Comparison of ENCODE assay signal across 32 cellular contexts in genomic region chr5:177576169-177576568, GRCh38. TPM values are rescaled to one million over a fixed set of nuclear protein-coding genes. Genes with fewer than 3 reads are reported as not detected.
A peak's percentile ranks its signal among the peaks of the same experiment; 100 is the strongest.
DNase-seq lines count a peak whose midpoint lies in the region; ATAC-seq and TF ChIP-seq lines count a peak whose summit lies in the region.
"Had no signal": no experiment of that assay in that cellular context is flagged by ENCODE, and none has a peak within 500 bp of the region (broad histone marks: within the 10 kb centered on the region; RNA-seq: fewer than 3 reads in every experiment).

No MANE protein-coding gene starts in this region.

- H2AFZ ChIP-seq in OCI-LY7 (ENCODE audit: low read length), result no peak overlapping the region
- H2AFZ ChIP-seq: parathyroid adenoma had no signal

- H3K27me3 ChIP-seq in A673 (replicated peaks; ENCODE audit: insufficient read depth, low read depth, low read length, poor library complexity) (no peaks in the 10 kb centered on the region), endodermal cell (ENCODE audit: control insufficient read depth, insufficient read depth, low read length, poor library complexity, severe bottlenecking) (no peaks in the 10 kb centered on the region)
- H3K27me3 ChIP-seq: adrenal gland, body of pancreas, spleen, transverse colon had no signal

- DNase-seq in NCI-H1436 (lab: John Stamatoyannopoulos, UW), result peak; percentile 8
- DNase-seq in NCI-H1436 treated with DMSO at 0.1 percent for 48 hours (lab: John Stamatoyannopoulos, UW), result no peak
- no peak for DNase-seq in A673 (ENCODE audit: low spot score)
- DNase-seq in OCI-LY7 (ENCODE audit: low spot score), result no peak
- no peak for DNase-seq in endodermal cell
- no peak for DNase-seq in NAMALWA (ENCODE audit: low spot score)
- DNase-seq: activated B cell treated with CpG ODN at 0.5 μM for 24 hours; activated naive CD4-positive, alpha-beta T cell treated with anti-CD3 and anti-CD28 coated beads for 36 hours; adrenal gland; body of pancreas; CD8-positive, alpha-beta memory T cell; DMS79 treated with DMSO at 0.1 percent for 48 hours; foreskin melanocyte; GF-D8; HCEC 1CT; KBM-7; MM.1S; NCI-H1417; NCI-H774; right cardiac atrium; Right ventricle myocardium superior; spleen; SW 1271; T1000; transverse colon had no signal

- BruUV-seq in A673 (replicated peaks; lab: Mats Ljungman, UMichigan) (no TSS peak), OCI-LY7 (replicated peaks; lab: Mats Ljungman, UMichigan) (no TSS peak)

- H3K4me3 ChIP-seq in A673 (ENCODE audit: low read depth, low read length, poor library complexity, severe bottlenecking) (no peak overlapping the region), OCI-LY7 (ENCODE audit: low read depth, low read length, poor library complexity, severe bottlenecking) (no peak overlapping the region), endodermal cell (ENCODE audit: low read length) (no peak overlapping the region)
- H3K4me3 ChIP-seq: A549, adrenal gland, body of pancreas, spleen, transverse colon had no signal

- 82 to 85% methylated on average over 10 of the region's 10 CpGs for WGBS in endodermal cell (ENCODE audit: insufficient coverage in 1 of 2, insufficient read length in 1 of 2), 2 experiments

- no peaks in the 10 kb centered on the region for H3K36me3 ChIP-seq in A673 (ENCODE audit: insufficient read depth, low read length, poor library complexity, severe bottlenecking)
- H3K36me3 ChIP-seq in OCI-LY7 (ENCODE audit: insufficient read depth, low read length), result no peaks in the 10 kb centered on the region
- H3K36me3 ChIP-seq in endodermal cell (ENCODE audit: control insufficient read depth, insufficient read depth, low read length), result no peaks in the 10 kb centered on the region
- H3K36me3 ChIP-seq: adrenal gland, spleen, transverse colon had no signal

- no peaks in the 10 kb centered on the region for H3K4me1 Mint-ChIP-seq in endodermal cell
- H3K4me1 Mint-ChIP-seq: activated B cell treated with CpG ODN at 0.5 μM for 24 hours; B cell; CD8-positive, alpha-beta memory T cell; neural crest cell had no signal

- POLR2A ChIA-PET in A673 (lab: Charles Lee; ENCODE audit: low non-redundant PET) (no interaction called here), OCI-LY7 (lab: Charles Lee) (interaction anchor here (1.0 kb wide), 1 partner anchor 43 kb away, joined by 7 read pairs; no protein-coding TSS in a partner anchor)

- no peaks in the 10 kb centered on the region for H3K4me1 ChIP-seq in A673 (ENCODE audit: insufficient read depth, low read length, poor library complexity, severe bottlenecking)
- H3K4me1 ChIP-seq in OCI-LY7 (ENCODE audit: insufficient read depth, low read length, poor library complexity, severe bottlenecking), result no peaks in the 10 kb centered on the region
- H3K4me1 ChIP-seq in endodermal cell (ENCODE audit: control insufficient read depth, insufficient read depth, low read length), result no peaks in the 10 kb centered on the region
- H3K4me1 ChIP-seq: A549, adrenal gland, body of pancreas, parathyroid adenoma, spleen, transverse colon had no signal

- no peak overlapping the region for H3K4me2 ChIP-seq in OCI-LY7 (ENCODE audit: low read length)
- H3K4me2 ChIP-seq: A549 had no signal

- no peaks in the 10 kb centered on the region for H3K9me3 ChIP-seq in A673 (ENCODE audit: low read depth, low read length, poor library complexity, severe bottlenecking)
- no peaks in the 10 kb centered on the region for H3K9me3 ChIP-seq in OCI-LY7 (ENCODE audit: low read length)
- H3K9me3 ChIP-seq in endodermal cell (ENCODE audit: control insufficient read depth, low read length), result no peaks in the 10 kb centered on the region
- H3K9me3 ChIP-seq: A549, adrenal gland, body of pancreas, transverse colon had no signal

- intact Hi-C loops in A673 (cut with micrococcal nuclease; ENCODE audit: unreplicated experiment) (no loop called here), OCI-LY7 (cut with micrococcal nuclease; ENCODE audit: unreplicated experiment) (no loop called here)

- no peaks in the 10 kb centered on the region for H3K36me3 Mint-ChIP-seq in endodermal cell (ENCODE audit: low read depth)
- H3K36me3 Mint-ChIP-seq: CD8-positive, alpha-beta memory T cell had no signal

- 0 out of 2 replicates have a peak, but pooled peaks have one; percentile 19 for TF ChIP-seq CTCF in A673 (conservative IDR thresholded peaks at IDR 0.05; ENCODE audit: low read depth, low read length)
- TF ChIP-seq CTCF in OCI-LY7 (conservative IDR thresholded peaks at IDR 0.05; ENCODE audit: low read length), result peak; percentile 31; the same call in 1 of the 2 replicates
- peak; percentile 15 for TF ChIP-seq CTCF in endodermal cell (conservative IDR thresholded peaks at IDR 0.05)

- H3K27ac Mint-ChIP-seq in endodermal cell, result no peak overlapping the region
- H3K27ac Mint-ChIP-seq: activated B cell treated with CpG ODN at 0.5 μM for 24 hours; activated naive CD4-positive, alpha-beta T cell treated with anti-CD3 and anti-CD28 coated beads for 36 hours; activated T-helper 1 cell treated with anti-CD3 and anti-CD28 coated beads, Interleukin-12 subunit alpha, Interleukin-12 subunit beta, Interleukin-2, Interleukin-4 antibody, amounts not matched to agents 30 ng/mL and 10 ng/mL and 1 ng/mL, durations not matched to agents 14 hours and 24 hours and 36 hours; B cell; CD8-positive, alpha-beta memory T cell had no signal

- peaks cover 10% of the 10 kb centered on the region for H3K27me3 Mint-ChIP-seq in endodermal cell (ENCODE audit: insufficient read depth)
- H3K27me3 Mint-ChIP-seq: activated B cell treated with CpG ODN at 0.5 μM for 24 hours had no signal

- H3K79me2 ChIP-seq in OCI-LY7 (ENCODE audit: insufficient read depth, low read depth, low read length), result no peaks in the 10 kb centered on the region
- H3K79me2 ChIP-seq: parathyroid adenoma had no signal

- H4K20me1 ChIP-seq in OCI-LY7 (ENCODE audit: insufficient read depth, low read length), result no peaks in the 10 kb centered on the region

- H3K9me3 Mint-ChIP-seq in endodermal cell, result no peaks in the 10 kb centered on the region
- H3K9me3 Mint-ChIP-seq: activated B cell treated with CpG ODN at 0.5 μM for 24 hours; activated naive CD4-positive, alpha-beta T cell treated with anti-CD3 and anti-CD28 coated beads for 36 hours; activated T-helper 1 cell treated with anti-CD3 and anti-CD28 coated beads, Interleukin-12 subunit alpha, Interleukin-12 subunit beta, Interleukin-2, Interleukin-4 antibody, amounts not matched to agents 30 ng/mL and 10 ng/mL and 1 ng/mL, durations not matched to agents 14 hours and 24 hours and 36 hours; CD8-positive, alpha-beta memory T cell; neural crest cell had no signal

- CTCF ChIA-PET in A673 (lab: Charles Lee) (no interaction called here), OCI-LY7 (lab: Charles Lee; ENCODE audit: unreplicated experiment) (no interaction called here)

- H3K27ac ChIP-seq in A673 (ENCODE audit: low read depth, low read length, poor library complexity, severe bottlenecking) (no peak overlapping the region), OCI-LY7 (ENCODE audit: low read depth, low read length, poor library complexity, severe bottlenecking) (no peak overlapping the region), endodermal cell (ENCODE audit: low read depth, low read length) (no peak overlapping the region)
- H3K27ac ChIP-seq: A549, adrenal gland, body of pancreas, parathyroid adenoma, spleen, transverse colon had no signal

- H3K9ac ChIP-seq in endodermal cell (ENCODE audit: extremely low read depth, low read length, poor library complexity, severe bottlenecking), result no peak overlapping the region
- H3K9ac ChIP-seq: parathyroid adenoma had no signal

- no peak overlapping the region for H3K4me3 Mint-ChIP-seq in endodermal cell
- H3K4me3 Mint-ChIP-seq: activated B cell treated with CpG ODN at 0.5 μM for 24 hours; activated naive CD4-positive, alpha-beta T cell treated with anti-CD3 and anti-CD28 coated beads for 36 hours; activated T-helper 1 cell treated with anti-CD3 and anti-CD28 coated beads, Interleukin-12 subunit alpha, Interleukin-12 subunit beta, Interleukin-2, Interleukin-4 antibody, amounts not matched to agents 30 ng/mL and 10 ng/mL and 1 ng/mL, durations not matched to agents 14 hours and 24 hours and 36 hours; B cell; CD8-positive, alpha-beta memory T cell; neural crest cell had no signal

- ATAC-seq in GM19455 (IDR thresholded peaks at IDR 0.05; ENCODE audit: unreplicated experiment), result no peak
- no peak for ATAC-seq in GM18498 (IDR thresholded peaks at IDR 0.05; ENCODE audit: unreplicated experiment)
- ATAC-seq: body of pancreas, right cardiac atrium had no signal

- no peaks in the 10 kb centered on the region for H3K9me2 ChIP-seq in OCI-LY7 (ENCODE audit: insufficient read depth, low read length)

RNA-seq across cellular contexts. Expression of gene TMED9, which starts 15.8 kb away (rescaled TPM):
- 88.6 and 90.1 TPM in 2 replicates for total RNA-seq in A673 (2021)
- 67.6 and 89.7 TPM in 2 replicates for total RNA-seq in OCI-LY7 (2014; rRNA removed; shearing (Covaris generic))
- 125 and 134 TPM in 2 replicates for total RNA-seq in OCI-LY7 (2022)
- total RNA-seq in endodermal cell, result 100 to 1,000 TPM; 184 to 205 TPM
- 159 TPM for polyA plus RNA-seq in endodermal cell (2013, experiment 1 of 2)
- 153 TPM for polyA plus RNA-seq in endodermal cell (2013, experiment 2 of 2)

RNA-seq across cellular contexts. Expression of gene FAM193B, which starts 21.8 kb away (rescaled TPM):
- 43.8 and 53.5 TPM in 2 replicates for total RNA-seq in A673 (2021)
- 63.2 and 92.8 TPM in 2 replicates for total RNA-seq in OCI-LY7 (2014; rRNA removed; shearing (Covaris generic))
- total RNA-seq in OCI-LY7 (2022), result 104 and 113 TPM in 2 replicates
- 100 to 1,000 TPM; 112 to 115 TPM for total RNA-seq in endodermal cell
- polyA plus RNA-seq in endodermal cell (2013, experiment 1 of 2), result 106 TPM
- polyA plus RNA-seq in endodermal cell (2013, experiment 2 of 2), result 105 TPM

RNA-seq across cellular contexts. Expression of gene B4GALT7, which starts 23.8 kb away (rescaled TPM):
- total RNA-seq in A673 (2021), result 15.0 and 17.3 TPM in 2 replicates
- 19.8 and 24.9 TPM in 2 replicates for total RNA-seq in OCI-LY7 (2014; rRNA removed; shearing (Covaris generic))
- 33.7 and 38.5 TPM in 2 replicates for total RNA-seq in OCI-LY7 (2022)
- 10 to 100 TPM; 27.4 to 33.7 TPM for total RNA-seq in endodermal cell
- polyA plus RNA-seq in endodermal cell (2013, experiment 1 of 2), result 23.3 TPM
- 22.6 TPM for polyA plus RNA-seq in endodermal cell (2013, experiment 2 of 2)

RNA-seq across cellular contexts. Expression of gene DDX41, which starts 59.4 kb away (rescaled TPM):
- total RNA-seq in A673 (2021), result 82.3 and 87.7 TPM in 2 replicates
- 216 and 224 TPM in 2 replicates for total RNA-seq in OCI-LY7 (2014; rRNA removed; shearing (Covaris generic))
- 145 and 169 TPM in 2 replicates for total RNA-seq in OCI-LY7 (2022)
- total RNA-seq in endodermal cell, result 100 to 1,000 TPM; 115 TPM
- 82.8 TPM for polyA plus RNA-seq in endodermal cell (2013, experiment 1 of 2)
- polyA plus RNA-seq in endodermal cell (2013, experiment 2 of 2), result 76.3 TPM
